Comparison of ENCODE assay signal across 1 cellular context in the genomic region with DNA sequence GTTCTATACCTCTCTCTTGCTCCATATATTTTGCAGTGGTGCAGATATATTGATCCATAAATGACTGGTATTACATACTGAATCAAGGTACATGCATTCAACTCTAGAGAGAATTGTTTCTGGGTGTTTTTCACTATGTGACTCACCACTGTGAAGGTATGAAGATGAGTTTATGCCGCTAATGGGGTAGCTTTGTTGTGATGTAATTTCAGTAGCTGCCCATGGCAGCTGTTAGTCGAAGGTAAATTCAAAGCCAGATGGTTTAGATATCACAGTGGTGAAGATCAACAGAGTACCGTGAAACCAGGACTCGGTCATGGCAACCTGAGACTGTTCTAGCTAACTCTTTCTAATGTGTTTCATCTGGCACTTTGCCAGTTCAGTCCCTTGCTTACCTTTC.
TF ChIP-seq lines count a peak whose summit lies in the region.

No MANE protein-coding gene starts in this region.

TF ChIP-seq in HepG2, 621 proteins besides CTCF, POLR2A, EP300 and RAD21:
- TF ChIP-seq GABPA (IDR thresholded peaks at IDR 0.05; ENCODE audit: low read depth, low read length) (no peak), GABPA (CRISPR knock-in tag; IDR thresholded peaks at IDR 0.05; ENCODE audit: low read depth) (no peak)
- TF ChIP-seq, protein P1, sequence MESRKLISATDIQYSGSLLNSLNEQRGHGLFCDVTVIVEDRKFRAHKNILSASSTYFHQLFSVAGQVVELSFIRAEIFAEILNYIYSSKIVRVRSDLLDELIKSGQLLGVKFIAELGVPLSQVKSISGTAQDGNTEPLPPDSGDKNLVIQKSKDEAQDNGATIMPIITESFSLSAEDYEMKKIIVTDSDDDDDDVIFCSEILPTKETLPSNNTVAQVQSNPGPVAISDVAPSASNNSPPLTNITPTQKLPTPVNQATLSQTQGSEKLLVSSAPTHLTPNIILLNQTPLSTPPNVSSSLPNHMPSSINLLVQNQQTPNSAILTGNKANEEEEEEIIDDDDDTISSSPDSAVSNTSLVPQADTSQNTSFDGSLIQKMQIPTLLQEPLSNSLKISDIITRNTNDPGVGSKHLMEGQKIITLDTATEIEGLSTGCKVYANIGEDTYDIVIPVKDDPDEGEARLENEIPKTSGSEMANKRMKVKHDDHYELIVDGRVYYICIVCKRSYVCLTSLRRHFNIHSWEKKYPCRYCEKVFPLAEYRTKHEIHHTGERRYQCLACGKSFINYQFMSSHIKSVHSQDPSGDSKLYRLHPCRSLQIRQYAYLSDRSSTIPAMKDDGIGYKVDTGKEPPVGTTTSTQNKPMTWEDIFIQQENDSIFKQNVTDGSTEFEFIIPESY (CRISPR knock-in tag; IDR thresholded peaks at IDR 0.05), result 0 out of 2 replicates have a peak, but pooled peaks have one; percentile 50
